In the genomic region with DNA sequence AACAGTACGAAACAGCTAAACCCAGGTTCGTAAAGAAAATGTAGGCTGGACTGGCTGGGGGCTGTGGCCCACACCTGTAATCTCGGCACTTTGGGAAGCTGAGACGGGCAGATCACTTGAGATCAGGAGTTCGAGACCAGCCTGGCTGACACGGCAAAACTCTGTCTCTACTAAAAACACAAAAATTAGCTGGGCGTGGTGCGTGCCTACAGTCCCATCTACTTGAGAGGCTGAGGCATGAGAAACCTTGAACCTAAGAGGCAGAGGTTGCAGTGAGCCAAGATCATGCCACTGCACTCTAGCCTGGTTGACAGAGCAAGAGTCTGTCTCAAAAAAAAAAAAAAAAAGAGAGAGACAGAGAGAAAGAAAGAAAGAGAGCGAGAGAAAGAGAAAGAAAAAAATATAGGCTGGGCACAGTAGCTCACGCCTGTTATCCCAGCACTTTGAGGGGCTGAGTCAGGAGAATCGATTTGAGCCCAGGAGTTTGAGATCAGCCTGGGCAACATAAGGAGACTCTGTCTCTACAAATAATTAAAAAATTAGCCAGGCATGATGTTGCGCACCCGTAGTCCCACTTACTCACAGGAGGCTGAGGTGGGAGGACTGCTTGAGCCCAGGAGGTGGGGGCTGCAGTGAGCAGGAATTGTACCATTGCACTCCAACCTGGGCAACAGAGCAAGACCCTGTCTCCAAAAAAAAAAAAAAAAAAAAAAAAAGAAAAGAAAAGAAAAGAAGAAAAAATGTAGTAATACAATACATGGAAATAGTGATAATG, we compare ENCODE assay signal across 11 cellular contexts. TPM values are rescaled to one million over a fixed set of nuclear protein-coding genes. Genes with fewer than 3 reads are reported as not detected.
DNase-seq lines count a peak whose midpoint lies in the region; ATAC-seq and TF ChIP-seq lines count a peak whose summit lies in the region.
"Had no signal": no experiment of that assay in that cellular context is flagged by ENCODE, and none has a peak within 500 bp of the region (broad histone marks: within the 10 kb centered on the region; RNA-seq: fewer than 3 reads in every experiment).

No MANE protein-coding gene starts in this region.

- CTCF ChIA-PET in activated CD4-positive, alpha-beta T cell treated with anti-CD3 and anti-CD28 coated beads for 36 hours (lab: Charles Lee): interaction anchor here (0.8 to 1.1 kb wide), 2 partner anchors 35 to 156 kb away, joined by 3 read pairs; no protein-coding TSS in a partner anchor

- H3K27ac Mint-ChIP-seq in activated CD4-positive, alpha-beta T cell treated with anti-CD3 and anti-CD28 coated beads for 36 hours: peak overlapping the region; percentile 92

- peaks cover 29% of the 10 kb centered on the region for H3K36me3 Mint-ChIP-seq in activated CD4-positive, alpha-beta T cell treated with anti-CD3 and anti-CD28 coated beads for 36 hours (ENCODE audit: low read depth)

- H3K27me3 ChIP-seq in ascending aorta: no peaks in the 10 kb centered on the region
- no peaks in the 10 kb centered on the region for H3K27me3 ChIP-seq in testis
- H3K27me3 ChIP-seq: SJSA1 had no signal

- peak overlapping the region; percentile 88 to 93 for H3K27ac ChIP-seq in ascending aorta
- peak overlapping the region; percentile 66 for H3K27ac ChIP-seq in mesodermal cell (ENCODE audit: low read depth, low read length, severe bottlenecking)
- H3K27ac ChIP-seq in testis: peak overlapping the region; percentile 14 to 74

- H3K27me3 Mint-ChIP-seq in activated CD4-positive, alpha-beta T cell treated with anti-CD3 and anti-CD28 coated beads for 36 hours: no peaks in the 10 kb centered on the region

- ATAC-seq in activated CD4-positive, alpha-beta T cell treated with anti-CD3 and anti-CD28 coated beads for 36 hours: no peak
- ATAC-seq in HG02763 (IDR thresholded peaks at IDR 0.05; ENCODE audit: unreplicated experiment): no peak

- H3K9me3 ChIP-seq in ascending aorta: no peaks in the 10 kb centered on the region
- no peaks in the 10 kb centered on the region for H3K9me3 ChIP-seq in mesodermal cell (ENCODE audit: control insufficient read depth, low read length)
- no peaks in the 10 kb centered on the region for H3K9me3 ChIP-seq in testis
- H3K9me3 ChIP-seq: SJSA1 had no signal

- POLR2A ChIA-PET in activated CD4-positive, alpha-beta T cell treated with anti-CD3 and anti-CD28 coated beads for 36 hours (lab: Charles Lee): no interaction called here

- H3K4me1 ChIP-seq in ascending aorta (peaks cover 59 to 92% of the 10 kb centered on the region in 2 donors), mesodermal cell (ENCODE audit: control insufficient read depth, insufficient read depth, low read length, poor library complexity, severe bottlenecking) (peaks cover 35% of the 10 kb centered on the region), testis (peaks cover 70% of the 10 kb centered on the region)

- TF ChIP-seq POLR2A in testis (IDR thresholded peaks at IDR 0.05): no peak

- peaks cover 92% of the 10 kb centered on the region for H3K4me1 Mint-ChIP-seq in activated CD4-positive, alpha-beta T cell treated with anti-CD3 and anti-CD28 coated beads for 36 hours

- intact Hi-C loops in activated CD4-positive, alpha-beta T cell treated with anti-CD3 and anti-CD28 coated beads for 36 hours (cut with DNase I, micrococcal nuclease): loop anchor here (2.0 to 10.0 kb wide), 7 partner anchors 19 to 738 kb away; a partner anchor contains a TSS
- intact Hi-C loops in ascending aorta (cut with DNase I) (loop anchor here (2.0 to 10.0 kb wide), 2 partner anchors 13 to 285 kb away; no protein-coding TSS in a partner anchor), testis (cut with DNase I; ENCODE audit: low total_unique reads) (no loop called here)

- H3K36me3 ChIP-seq in ascending aorta (no peaks in the 10 kb centered on the region), mesodermal cell (ENCODE audit: control insufficient read depth, insufficient read depth, low read length) (peaks cover 21% of the 10 kb centered on the region), testis (ENCODE audit: low read depth, missing control alignments) (no peaks in the 10 kb centered on the region)

- no peaks in the 10 kb centered on the region for H3K9me3 Mint-ChIP-seq in activated CD4-positive, alpha-beta T cell treated with anti-CD3 and anti-CD28 coated beads for 36 hours (ENCODE audit: low read depth)

- no peak for DNase-seq in activated CD4-positive, alpha-beta T cell treated with anti-CD3 and anti-CD28 coated beads for 36 hours
- DNase-seq in activated CD4-positive, alpha-beta T cell treated with anti-CD3 and anti-CD28 coated beads, Interleukin-2, amount 50 U/mL, for 1 hour: no peak
- DNase-seq in ascending aorta (ENCODE audit: low spot score in 2 of 2) (no peak), testis (no peak), D341Med (ENCODE audit: low spot score) (no peak), activated gamma-delta T cell (lab: John Stamatoyannopoulos, UW) (no peak)
- DNase-seq: activated effector memory CD4-positive, alpha-beta T cell treated with Interleukin-2 at 50 U/mL for 16 hours; NCI-H187 had no signal

- WGBS in mesodermal cell (ENCODE audit: insufficient coverage in 2 of 2), 2 experiments: 86 to 91% methylated on average over 7 to 12 of the region's 13 CpGs
- 83 to 86% methylated on average over 13 of the region's 13 CpGs for WGBS in testis, 2 donors

- no peak overlapping the region for H3K4me3 Mint-ChIP-seq in activated CD4-positive, alpha-beta T cell treated with anti-CD3 and anti-CD28 coated beads for 36 hours

- no peak overlapping the region for H3K4me3 ChIP-seq in ascending aorta
- no peak overlapping the region for H3K4me3 ChIP-seq in mesodermal cell (ENCODE audit: extremely low read depth, insufficient read depth, low read length, poor library complexity, severe bottlenecking)
- no peak overlapping the region for H3K4me3 ChIP-seq in testis
- H3K4me3 ChIP-seq: SJSA1 had no signal

- TF ChIP-seq CTCF in ascending aorta (IDR thresholded peaks at IDR 0.05): no peak
- TF ChIP-seq CTCF in testis (IDR thresholded peaks at IDR 0.05): no peak

RNA-seq across cellular contexts. Expression of a gene that starts 35.7 kb away (rescaled TPM):
- 100 to 1,000 TPM; 320 to 346 TPM for total RNA-seq in activated CD4-positive, alpha-beta T cell treated with anti-CD3 and anti-CD28 coated beads for 36 hours
- total RNA-seq in ascending aorta: 102 TPM
- polyA plus RNA-seq in mesodermal cell (2013, experiment 1 of 2): 296 TPM
- polyA plus RNA-seq in mesodermal cell (2013, experiment 2 of 2): 276 TPM
- 100 to 1,000 TPM; 147 to 207 TPM for total RNA-seq in testis
- 502 TPM for polyA plus RNA-seq in testis (ENCODE audit: insufficient read depth, low read depth, low replicate concordance)
